Comparison of ENCODE assay signal across 8 cellular contexts in genomic region chr2:213232649-213233437, GRCh38. TPM values are rescaled to one million over a fixed set of nuclear protein-coding genes. Genes with fewer than 3 reads are reported as not detected.
DNase-seq lines count a peak whose midpoint lies in the region; ATAC-seq, FAIRE-seq and TF ChIP-seq lines count a peak whose summit lies in the region.

No MANE protein-coding gene starts in this region.

- FAIRE-seq in kidney (lab: Jason Lieb, UNC), result no peak

- intact Hi-C loops in kidney (cut with DNase I), result no loop called here

- H3K27me3 Mint-ChIP-seq in activated CD8-positive, alpha-beta memory T cell treated with anti-CD3 and anti-CD28 coated beads, Interleukin-2, amount 10 ng/mL, durations not matched to agents 7 days and 5 days, result peaks cover 11% of the 10 kb centered on the region
- peaks cover 0 to 15% (median 1%) of the 10 kb centered on the region in 5 donors for H3K27me3 Mint-ChIP-seq in naive thymus-derived CD8-positive, alpha-beta T cell

- H3K4me1 ChIP-seq in HUES48 (ENCODE audit: control insufficient read depth, insufficient read depth, low read length) (peaks cover 26% of the 10 kb centered on the region), kidney (ENCODE audit: control insufficient read depth in 1 of 2, insufficient read depth in 1 of 2, low read depth in 1 of 2, low read length in 2 of 2) (no peaks in the 10 kb centered on the region)

- no peaks in the 10 kb centered on the region for H3K9me3 Mint-ChIP-seq in activated CD8-positive, alpha-beta memory T cell treated with anti-CD3 and anti-CD28 coated beads, Interleukin-2, amount 10 ng/mL, durations not matched to agents 7 days and 5 days (ENCODE audit: low read depth)
- no peaks in the 10 kb centered on the region for H3K9me3 Mint-ChIP-seq in naive thymus-derived CD8-positive, alpha-beta T cell

- H3K9ac ChIP-seq in HUES48 (ENCODE audit: low read depth, low read length) (no peak overlapping the region), kidney (ENCODE audit: low read length in 2 of 2) (no peak overlapping the region)

- POLR2A ChIA-PET in naive thymus-derived CD8-positive, alpha-beta T cell (lab: Charles Lee), result interaction anchor here (0.9 kb wide), 1 partner anchor 51 kb away, joined by 3 read pairs; the partner anchor contains the start of gene SPAG16

- peaks cover 26% of the 10 kb centered on the region for H3K4me1 Mint-ChIP-seq in activated CD8-positive, alpha-beta memory T cell treated with anti-CD3 and anti-CD28 coated beads, Interleukin-2, amount 10 ng/mL, durations not matched to agents 7 days and 5 days
- peaks cover 8 to 55% (median 28%) of the 10 kb centered on the region in 4 donors for H3K4me1 Mint-ChIP-seq in naive thymus-derived CD8-positive, alpha-beta T cell

- H3K4me3 Mint-ChIP-seq in activated CD8-positive, alpha-beta memory T cell treated with anti-CD3 and anti-CD28 coated beads, Interleukin-2, amount 10 ng/mL, durations not matched to agents 7 days and 5 days, result peak overlapping the region; percentile 15
- H3K4me3 Mint-ChIP-seq in naive thymus-derived CD8-positive, alpha-beta T cell, result peak overlapping the region; percentile 31 to 75 (median 63)

- DNase-seq in ELF-1 (ENCODE audit: low read depth, low spot score) (peak; percentile 14), kidney (no peak), NCI-H774 (lab: John Stamatoyannopoulos, UW) (no peak), omental fat pad (ENCODE audit: low spot score) (no peak)
- DNase-seq in activated CD8-positive, alpha-beta memory T cell treated with anti-CD3 and anti-CD28 coated beads, Interleukin-2, amount 10 ng/mL, durations not matched to agents 7 days and 5 days, result peak; percentile 74
- DNase-seq in naive thymus-derived CD8-positive, alpha-beta T cell, result peak; percentile 5 to 72 (median 38)

- no peaks in the 10 kb centered on the region for H3K27me3 ChIP-seq in HUES48 (ENCODE audit: control insufficient read depth, insufficient read depth, low read length)

- H3K9me3 ChIP-seq in HUES48 (ENCODE audit: control insufficient read depth, insufficient read depth, low read length) (no peaks in the 10 kb centered on the region), kidney (ENCODE audit: control insufficient read depth in 1 of 2, low read length in 2 of 2) (no peaks in the 10 kb centered on the region)

- H3K27ac ChIP-seq in HUES48 (ENCODE audit: low read depth, low read length) (peak overlapping the region; percentile 30), kidney (ENCODE audit: low read depth in 2 of 2, low read length in 2 of 2) (no peak overlapping the region)

- peak; percentile 91 for ATAC-seq in GM21447 (IDR thresholded peaks at IDR 0.05; ENCODE audit: unreplicated experiment)
- ATAC-seq in activated CD8-positive, alpha-beta memory T cell treated with anti-CD3 and anti-CD28 coated beads, Interleukin-2, amount 10 ng/mL, durations not matched to agents 7 days and 5 days, result peak; percentile 87
- peak; percentile 92 to 95 for ATAC-seq in naive thymus-derived CD8-positive, alpha-beta T cell
- ATAC-seq in omental fat pad (ENCODE audit: low FRiP score), result no peak

- H3K27ac Mint-ChIP-seq in activated CD8-positive, alpha-beta memory T cell treated with anti-CD3 and anti-CD28 coated beads, Interleukin-2, amount 10 ng/mL, durations not matched to agents 7 days and 5 days, result peak overlapping the region; percentile 77
- peak overlapping the region; percentile 44 to 88 (median 78) for H3K27ac Mint-ChIP-seq in naive thymus-derived CD8-positive, alpha-beta T cell

- H3K36me3 ChIP-seq in HUES48 (ENCODE audit: control insufficient read depth, insufficient read depth, low read length), result no peaks in the 10 kb centered on the region
- no peaks in the 10 kb centered on the region for H3K36me3 ChIP-seq in kidney (ENCODE audit: control insufficient read depth in 1 of 2, insufficient read depth in 2 of 2, low read length in 2 of 2)

- TF ChIP-seq CTCF in kidney (IDR thresholded peaks at IDR 0.05; ENCODE audit: borderline replicate concordance, extremely low read depth, insufficient read depth) (no peak), omental fat pad (IDR thresholded peaks at IDR 0.05) (no peak)

- CTCF ChIA-PET in activated CD8-positive, alpha-beta memory T cell treated with anti-CD3 and anti-CD28 coated beads, Interleukin-2, amount 10 ng/mL, durations not matched to agents 7 days and 5 days (lab: Charles Lee), result no interaction called here

- no peaks in the 10 kb centered on the region for H3K36me3 Mint-ChIP-seq in activated CD8-positive, alpha-beta memory T cell treated with anti-CD3 and anti-CD28 coated beads, Interleukin-2, amount 10 ng/mL, durations not matched to agents 7 days and 5 days
- no peaks in the 10 kb centered on the region for H3K36me3 Mint-ChIP-seq in naive thymus-derived CD8-positive, alpha-beta T cell

- H3K4me3 ChIP-seq in HUES48 (ENCODE audit: low read depth, low read length), result no peak overlapping the region
- no peak overlapping the region for H3K4me3 ChIP-seq in kidney (ENCODE audit: low read length in 2 of 2)

RNA-seq across cellular contexts. Expression of gene SPAG16, which starts 51.4 kb away (rescaled TPM):
- total RNA-seq in activated CD8-positive, alpha-beta memory T cell treated with anti-CD3 and anti-CD28 coated beads, Interleukin-2, amount 10 ng/mL, durations not matched to agents 7 days and 5 days, result 10 to 100 TPM in 1 of 2 experiments, 1 to 10 TPM in 1; 7.4 to 10.1 TPM
- total RNA-seq in naive thymus-derived CD8-positive, alpha-beta T cell, result 1 to 10 TPM; 8.0 to 8.3 TPM
- 10 to 100 TPM; 15.1 to 20.3 (median 17.7) TPM for polyA plus RNA-seq in naive thymus-derived CD8-positive, alpha-beta T cell
- 35.9 TPM for total RNA-seq in kidney
- 38.5 TPM for polyA plus RNA-seq in kidney (ENCODE audit: insufficient read depth, low read depth, low replicate concordance)
- 10 to 100 TPM; 11.1 to 29.5 (median 13.3) TPM for total RNA-seq in omental fat pad

Comparison
In these comparisons a context has a peak if more than half of its experiments do, and no peak if none do; other contexts are left out.
1. DNase-seq: peak in ELF-1 (single experiment), activated CD8-positive, alpha-beta memory T cell treated with anti-CD3 and anti-CD28 coated beads, Interleukin-2, amount 10 ng/mL, durations not matched to agents 7 days and 5 days (single experiment) and naive thymus-derived CD8-positive, alpha-beta T cell (10 of 10); none in kidney (single experiment), NCI-H774 (single experiment) and omental fat pad (single experiment).